In genomic region chr5:92309336-92309991, GRCh38 we compare ENCODE assay signal across 8 cellular contexts.
DNase-seq lines count a peak whose midpoint lies in the region; ATAC-seq, FAIRE-seq and TF ChIP-seq lines count a peak whose summit lies in the region.

No MANE protein-coding gene starts in this region.

- H2AFZ ChIP-seq in PC-3 (ENCODE audit: low read length) = no peak overlapping the region

- no peaks in the 10 kb centered on the region for H3K9me3 ChIP-seq in PC-3 (ENCODE audit: low read length)

- H3K9ac ChIP-seq in PC-3 (ENCODE audit: low read length) = no peak overlapping the region

- H3K4me3 ChIP-seq in PC-3 (ENCODE audit: low read length) (no peak overlapping the region), foreskin fibroblast (ENCODE audit: low read depth in 1 of 2, low read length in 2 of 2) (no peak overlapping the region)

- POLR2A ChIA-PET in PC-3 (lab: Charles Lee; ENCODE audit: unreplicated experiment) = no interaction called here
- POLR2A ChIA-PET in WTC11 (lab: Charles Lee) = no interaction called here

- no peaks in the 10 kb centered on the region for H3K36me3 ChIP-seq in PC-3 (ENCODE audit: low read depth, low read length)

- H4K20me1 ChIP-seq in PC-3 (ENCODE audit: low read length) = no peaks in the 10 kb centered on the region

- CTCF ChIA-PET in PC-3 (lab: Charles Lee) = no interaction called here
- CTCF ChIA-PET in WTC11 (lab: Charles Lee) = no interaction called here

- H3K9me2 ChIP-seq in PC-3 (replicated peaks; ENCODE audit: low read length) = no peaks in the 10 kb centered on the region

- H3K27me3 Mint-ChIP-seq in type B pancreatic cell = peaks cover 4% of the 10 kb centered on the region
- no peaks in the 10 kb centered on the region for H3K27me3 Mint-ChIP-seq in WTC11 (ENCODE audit: low read depth)

- ATAC-seq in PC-3 (peak; percentile 64), WTC11 (no peak)

- H3F3A ChIP-seq in PC-3 (ENCODE audit: low read length, unreplicated experiment) = no peaks in the 10 kb centered on the region

- H3K9me3 Mint-ChIP-seq in type B pancreatic cell (no peaks in the 10 kb centered on the region), WTC11 (no peaks in the 10 kb centered on the region)

- no peak for DNase-seq in H54 (ENCODE audit: insufficient read length, low spot score)
- peak; percentile 61 for DNase-seq in PC-3
- DNase-seq in foreskin fibroblast = peak; percentile 45 to 77
- no peak for DNase-seq in type B pancreatic cell (ENCODE audit: extremely low spot score, unreplicated experiment)
- no peak for DNase-seq in NCI-H2081 treated with DMSO at 0.1 percent for 48 hours (lab: John Stamatoyannopoulos, UW)
- DNase-seq in WTC11 (ENCODE audit: low spot score) = no peak
- DNase-seq in MV-4-11 (lab: John Stamatoyannopoulos, UW) = no peak

- H3K27ac Mint-ChIP-seq in type B pancreatic cell (no peak overlapping the region), WTC11 (no peak overlapping the region)

- intact Hi-C loops in PC-3 (cut with micrococcal nuclease) = loop anchor here (1.0 to 10.0 kb wide), 8 partner anchors 118 to 1495 kb away; no protein-coding TSS in a partner anchor

- H3K4me3 Mint-ChIP-seq in type B pancreatic cell (no peak overlapping the region), WTC11 (no peak overlapping the region)

- no peak overlapping the region for H3K4me2 ChIP-seq in PC-3 (ENCODE audit: low read length)

- peak; percentile 80 for TF ChIP-seq CTCF in C4-2B (conservative IDR thresholded peaks at IDR 0.05)
- peak; percentile 70 for TF ChIP-seq CTCF in PC-3 (conservative IDR thresholded peaks at IDR 0.05; ENCODE audit: low read depth, low read length)
- TF ChIP-seq CTCF in foreskin fibroblast (IDR thresholded peaks at IDR 0.05; ENCODE audit: low read depth, low read length) = peak; percentile 36
- TF ChIP-seq CTCF in type B pancreatic cell (conservative IDR thresholded peaks at IDR 0.05) = peak; percentile 85
- TF ChIP-seq CTCF in WTC11 (IDR thresholded peaks at IDR 0.05) = no peak

- no peaks in the 10 kb centered on the region for H3K79me2 ChIP-seq in PC-3 (ENCODE audit: low read length)

- H3K4me1 Mint-ChIP-seq in type B pancreatic cell (ENCODE audit: unreplicated experiment) (peaks cover 22% of the 10 kb centered on the region), WTC11 (no peaks in the 10 kb centered on the region)

- H3K27ac ChIP-seq in C4-2B = no peak overlapping the region
- no peak overlapping the region for H3K27ac ChIP-seq in PC-3 (ENCODE audit: low read length)

- peak; percentile 61 for FAIRE-seq in H54 (lab: Jason Lieb, UNC)

- H3K27me3 ChIP-seq in PC-3 (ENCODE audit: low read length) = no peaks in the 10 kb centered on the region

- BruUV-seq in PC-3 (replicated peaks; lab: Mats Ljungman, UMichigan) = no TSS peak

- no peak for TF ChIP-seq POLR2A in H54 (IDR thresholded peaks at IDR 0.05; ENCODE audit: low read depth, low read length)

- H3K36me3 Mint-ChIP-seq in type B pancreatic cell (no peaks in the 10 kb centered on the region), WTC11 (no peaks in the 10 kb centered on the region)

- no peaks in the 10 kb centered on the region for H3K4me1 ChIP-seq in PC-3 (ENCODE audit: insufficient read depth, low read length)

TF ChIP-seq in WTC11, 78 proteins besides CTCF, POLR2A, EP300 and RAD21:
- TF ChIP-seq ZBTB43 (CRISPR knock-in tag; IDR thresholded peaks at IDR 0.05) = no peak
- TF ChIP-seq EMX1 (CRISPR knock-in tag; IDR thresholded peaks at IDR 0.05) = no peak
- no peak for TF ChIP-seq ATF3 (CRISPR knock-in tag; conservative IDR thresholded peaks at IDR 0.05)
- TF ChIP-seq ARID4B (CRISPR knock-in tag; IDR thresholded peaks at IDR 0.05; ENCODE audit: borderline replicate concordance) = no peak
- no peak for TF ChIP-seq ZMAT4 (CRISPR knock-in tag; IDR thresholded peaks at IDR 0.05)
- no peak for TF ChIP-seq ATF2 (CRISPR knock-in tag; IDR thresholded peaks at IDR 0.05; ENCODE audit: borderline replicate concordance, low read depth)
- no peak for TF ChIP-seq E2F5 (CRISPR knock-in tag; IDR thresholded peaks at IDR 0.05)
- no peak for TF ChIP-seq ZNF138 (CRISPR knock-in tag; conservative IDR thresholded peaks at IDR 0.05)

Comparison
In these comparisons a context has a peak if more than half of its experiments do, and no peak if none do; other contexts are left out.
1. DNase-seq: peak in PC-3 (single experiment) and foreskin fibroblast (2 of 2); none in H54 (single experiment), type B pancreatic cell (single experiment), NCI-H2081 treated with DMSO at 0.1 percent for 48 hours (single experiment), WTC11 (single experiment) and MV-4-11 (single experiment).